ENCODE assay signal across 1 cellular context in genomic region chr17:75131278-75132017, GRCh38.
TF ChIP-seq lines count a peak whose summit lies in the region.

Gene NT5C, minus strand, starts transcription at chr17:75131742. Its CDS starts 35 bp downstream, at chr17:75131707.

TF ChIP-seq in HEK293, 187 proteins besides CTCF, POLR2A, EP300 and RAD21 (continued from another document and continues in another):
- TF ChIP-seq, protein P1, sequence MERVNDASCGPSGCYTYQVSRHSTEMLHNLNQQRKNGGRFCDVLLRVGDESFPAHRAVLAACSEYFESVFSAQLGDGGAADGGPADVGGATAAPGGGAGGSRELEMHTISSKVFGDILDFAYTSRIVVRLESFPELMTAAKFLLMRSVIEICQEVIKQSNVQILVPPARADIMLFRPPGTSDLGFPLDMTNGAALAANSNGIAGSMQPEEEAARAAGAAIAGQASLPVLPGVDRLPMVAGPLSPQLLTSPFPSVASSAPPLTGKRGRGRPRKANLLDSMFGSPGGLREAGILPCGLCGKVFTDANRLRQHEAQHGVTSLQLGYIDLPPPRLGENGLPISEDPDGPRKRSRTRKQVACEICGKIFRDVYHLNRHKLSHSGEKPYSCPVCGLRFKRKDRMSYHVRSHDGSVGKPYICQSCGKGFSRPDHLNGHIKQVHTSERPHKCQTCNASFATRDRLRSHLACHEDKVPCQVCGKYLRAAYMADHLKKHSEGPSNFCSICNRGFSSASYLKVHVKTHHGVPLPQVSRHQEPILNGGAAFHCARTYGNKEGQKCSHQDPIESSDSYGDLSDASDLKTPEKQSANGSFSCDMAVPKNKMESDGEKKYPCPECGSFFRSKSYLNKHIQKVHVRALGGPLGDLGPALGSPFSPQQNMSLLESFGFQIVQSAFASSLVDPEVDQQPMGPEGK (tag by site-specific recombination; IDR thresholded peaks at IDR 0.05): peak; percentile 77; the same call in 1 of the 2 replicates
- no peak for TF ChIP-seq ZNF112 (tag by site-specific recombination; IDR thresholded peaks at IDR 0.05)
- TF ChIP-seq ZNF221 (tag by site-specific recombination; IDR thresholded peaks at IDR 0.05; ENCODE audit: borderline replicate concordance): no peak
- TF ChIP-seq ZFP69B (tag by site-specific recombination; IDR thresholded peaks at IDR 0.05): no peak
- no peak for TF ChIP-seq ZNF768 (tag by site-specific recombination; IDR thresholded peaks at IDR 0.05)
- no peak for TF ChIP-seq ZNF324 (tag by site-specific recombination; IDR thresholded peaks at IDR 0.05)
- TF ChIP-seq, protein P2, sequence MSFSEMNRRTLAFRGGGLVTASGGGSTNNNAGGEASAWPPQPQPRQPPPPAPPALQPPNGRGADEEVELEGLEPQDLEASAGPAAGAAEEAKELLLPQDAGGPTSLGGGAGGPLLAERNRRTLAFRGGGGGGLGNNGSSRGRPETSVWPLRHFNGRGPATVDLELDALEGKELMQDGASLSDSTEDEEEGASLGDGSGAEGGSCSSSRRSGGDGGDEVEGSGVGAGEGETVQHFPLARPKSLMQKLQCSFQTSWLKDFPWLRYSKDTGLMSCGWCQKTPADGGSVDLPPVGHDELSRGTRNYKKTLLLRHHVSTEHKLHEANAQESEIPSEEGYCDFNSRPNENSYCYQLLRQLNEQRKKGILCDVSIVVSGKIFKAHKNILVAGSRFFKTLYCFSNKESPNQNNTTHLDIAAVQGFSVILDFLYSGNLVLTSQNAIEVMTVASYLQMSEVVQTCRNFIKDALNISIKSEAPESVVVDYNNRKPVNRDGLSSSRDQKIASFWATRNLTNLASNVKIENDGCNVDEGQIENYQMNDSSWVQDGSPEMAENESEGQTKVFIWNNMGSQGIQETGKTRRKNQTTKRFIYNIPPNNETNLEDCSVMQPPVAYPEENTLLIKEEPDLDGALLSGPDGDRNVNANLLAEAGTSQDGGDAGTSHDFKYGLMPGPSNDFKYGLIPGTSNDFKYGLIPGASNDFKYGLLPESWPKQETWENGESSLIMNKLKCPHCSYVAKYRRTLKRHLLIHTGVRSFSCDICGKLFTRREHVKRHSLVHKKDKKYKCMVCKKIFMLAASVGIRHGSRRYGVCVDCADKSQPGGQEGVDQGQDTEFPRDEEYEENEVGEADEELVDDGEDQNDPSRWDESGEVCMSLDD (tag by site-specific recombination; IDR thresholded peaks at IDR 0.05): peak; percentile 97
- TF ChIP-seq, protein P3, sequence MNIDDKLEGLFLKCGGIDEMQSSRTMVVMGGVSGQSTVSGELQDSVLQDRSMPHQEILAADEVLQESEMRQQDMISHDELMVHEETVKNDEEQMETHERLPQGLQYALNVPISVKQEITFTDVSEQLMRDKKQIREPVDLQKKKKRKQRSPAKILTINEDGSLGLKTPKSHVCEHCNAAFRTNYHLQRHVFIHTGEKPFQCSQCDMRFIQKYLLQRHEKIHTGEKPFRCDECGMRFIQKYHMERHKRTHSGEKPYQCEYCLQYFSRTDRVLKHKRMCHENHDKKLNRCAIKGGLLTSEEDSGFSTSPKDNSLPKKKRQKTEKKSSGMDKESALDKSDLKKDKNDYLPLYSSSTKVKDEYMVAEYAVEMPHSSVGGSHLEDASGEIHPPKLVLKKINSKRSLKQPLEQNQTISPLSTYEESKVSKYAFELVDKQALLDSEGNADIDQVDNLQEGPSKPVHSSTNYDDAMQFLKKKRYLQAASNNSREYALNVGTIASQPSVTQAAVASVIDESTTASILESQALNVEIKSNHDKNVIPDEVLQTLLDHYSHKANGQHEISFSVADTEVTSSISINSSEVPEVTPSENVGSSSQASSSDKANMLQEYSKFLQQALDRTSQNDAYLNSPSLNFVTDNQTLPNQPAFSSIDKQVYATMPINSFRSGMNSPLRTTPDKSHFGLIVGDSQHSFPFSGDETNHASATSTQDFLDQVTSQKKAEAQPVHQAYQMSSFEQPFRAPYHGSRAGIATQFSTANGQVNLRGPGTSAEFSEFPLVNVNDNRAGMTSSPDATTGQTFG (tag by site-specific recombination; IDR thresholded peaks at IDR 0.05; ENCODE audit: borderline replicate concordance): no peak
- no peak for TF ChIP-seq ZBTB21 (tag by site-specific recombination; IDR thresholded peaks at IDR 0.05)
- peak; percentile 41; the same call in 1 of the 2 replicates for TF ChIP-seq BCL11B (tag by site-specific recombination; IDR thresholded peaks at IDR 0.05; ENCODE audit: low read depth)
- TF ChIP-seq ZNF776 (tag by site-specific recombination; IDR thresholded peaks at IDR 0.05; ENCODE audit: borderline replicate concordance): no peak
- TF ChIP-seq BCL6B (tag by site-specific recombination; IDR thresholded peaks at IDR 0.05): no peak
- TF ChIP-seq, protein P4, sequence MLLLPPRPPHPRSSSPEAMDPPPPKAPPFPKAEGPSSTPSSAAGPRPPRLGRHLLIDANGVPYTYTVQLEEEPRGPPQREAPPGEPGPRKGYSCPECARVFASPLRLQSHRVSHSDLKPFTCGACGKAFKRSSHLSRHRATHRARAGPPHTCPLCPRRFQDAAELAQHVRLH (tag by site-specific recombination; IDR thresholded peaks at IDR 0.05): no peak
- no peak for TF ChIP-seq ZNF362 (tag by site-specific recombination; IDR thresholded peaks at IDR 0.05)
- no peak; the same call in none of the 2 replicates for TF ChIP-seq ZNF692 (tag by site-specific recombination; IDR thresholded peaks at IDR 0.05)
- TF ChIP-seq AEBP2 (tag by site-specific recombination; IDR thresholded peaks at IDR 0.05; ENCODE audit: borderline replicate concordance): no peak
- no peak for TF ChIP-seq ZNF473 (tag by site-specific recombination; IDR thresholded peaks at IDR 0.05)
- peak; percentile 83 for TF ChIP-seq ZIC2 (tag by site-specific recombination; IDR thresholded peaks at IDR 0.05)
- TF ChIP-seq ZBTB26 (tag by site-specific recombination; optimal IDR thresholded peaks at IDR 0.05): peak; percentile 92
- no peak for TF ChIP-seq OVOL3 (tag by site-specific recombination; IDR thresholded peaks at IDR 0.05)
- TF ChIP-seq ZNF175 (tag by site-specific recombination; IDR thresholded peaks at IDR 0.05): no peak
- TF ChIP-seq ZNF600 (tag by site-specific recombination; IDR thresholded peaks at IDR 0.05): no peak
- peak; percentile 80 for TF ChIP-seq IKZF3 (tag by site-specific recombination; IDR thresholded peaks at IDR 0.05)
- peak; percentile 92 for TF ChIP-seq ZBTB8A (tag by site-specific recombination; IDR thresholded peaks at IDR 0.05)
- TF ChIP-seq HOXA7 (CRISPR knock-in tag; IDR thresholded peaks at IDR 0.05; ENCODE audit: borderline replicate concordance): no peak
- no peak for TF ChIP-seq ZNF571 (tag by site-specific recombination; IDR thresholded peaks at IDR 0.05)
- no peak for TF ChIP-seq TCF7L2 (IDR thresholded peaks at IDR 0.05; ENCODE audit: borderline replicate concordance, low read depth, low read length)
- TF ChIP-seq, protein P5, sequence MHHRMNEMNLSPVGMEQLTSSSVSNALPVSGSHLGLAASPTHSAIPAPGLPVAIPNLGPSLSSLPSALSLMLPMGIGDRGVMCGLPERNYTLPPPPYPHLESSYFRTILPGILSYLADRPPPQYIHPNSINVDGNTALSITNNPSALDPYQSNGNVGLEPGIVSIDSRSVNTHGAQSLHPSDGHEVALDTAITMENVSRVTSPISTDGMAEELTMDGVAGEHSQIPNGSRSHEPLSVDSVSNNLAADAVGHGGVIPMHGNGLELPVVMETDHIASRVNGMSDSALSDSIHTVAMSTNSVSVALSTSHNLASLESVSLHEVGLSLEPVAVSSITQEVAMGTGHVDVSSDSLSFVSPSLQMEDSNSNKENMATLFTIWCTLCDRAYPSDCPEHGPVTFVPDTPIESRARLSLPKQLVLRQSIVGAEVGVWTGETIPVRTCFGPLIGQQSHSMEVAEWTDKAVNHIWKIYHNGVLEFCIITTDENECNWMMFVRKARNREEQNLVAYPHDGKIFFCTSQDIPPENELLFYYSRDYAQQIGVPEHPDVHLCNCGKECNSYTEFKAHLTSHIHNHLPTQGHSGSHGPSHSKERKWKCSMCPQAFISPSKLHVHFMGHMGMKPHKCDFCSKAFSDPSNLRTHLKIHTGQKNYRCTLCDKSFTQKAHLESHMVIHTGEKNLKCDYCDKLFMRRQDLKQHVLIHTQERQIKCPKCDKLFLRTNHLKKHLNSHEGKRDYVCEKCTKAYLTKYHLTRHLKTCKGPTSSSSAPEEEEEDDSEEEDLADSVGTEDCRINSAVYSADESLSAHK (tag by site-specific recombination; IDR thresholded peaks at IDR 0.05): no peak
- TF ChIP-seq ZNF501 (tag by site-specific recombination; IDR thresholded peaks at IDR 0.05): no peak
- no peak for TF ChIP-seq ZNF558 (tag by site-specific recombination; IDR thresholded peaks at IDR 0.05)
- TF ChIP-seq ZNF311 (tag by site-specific recombination; IDR thresholded peaks at IDR 0.05; ENCODE audit: borderline replicate concordance): no peak
- no peak for TF ChIP-seq ZNF223 (tag by site-specific recombination; IDR thresholded peaks at IDR 0.05)
- 0 out of 2 replicates have a peak, but pooled peaks have one; percentile 30 for TF ChIP-seq YY2 (tag by site-specific recombination; IDR thresholded peaks at IDR 0.05)
- TF ChIP-seq ZBTB6 (tag by site-specific recombination; IDR thresholded peaks at IDR 0.05): no peak
- no peak for TF ChIP-seq PRDM1 (tag by site-specific recombination; IDR thresholded peaks at IDR 0.05)
- TF ChIP-seq ZNF18 (tag by site-specific recombination; IDR thresholded peaks at IDR 0.05): no peak
- no peak for TF ChIP-seq FEZF1 (tag by site-specific recombination; IDR thresholded peaks at IDR 0.05)
- TF ChIP-seq ZNF423 (tag by site-specific recombination; IDR thresholded peaks at IDR 0.05): peak; percentile 68
